Comparison of ENCODE assay signal across 8 cellular contexts in the genomic region with DNA sequence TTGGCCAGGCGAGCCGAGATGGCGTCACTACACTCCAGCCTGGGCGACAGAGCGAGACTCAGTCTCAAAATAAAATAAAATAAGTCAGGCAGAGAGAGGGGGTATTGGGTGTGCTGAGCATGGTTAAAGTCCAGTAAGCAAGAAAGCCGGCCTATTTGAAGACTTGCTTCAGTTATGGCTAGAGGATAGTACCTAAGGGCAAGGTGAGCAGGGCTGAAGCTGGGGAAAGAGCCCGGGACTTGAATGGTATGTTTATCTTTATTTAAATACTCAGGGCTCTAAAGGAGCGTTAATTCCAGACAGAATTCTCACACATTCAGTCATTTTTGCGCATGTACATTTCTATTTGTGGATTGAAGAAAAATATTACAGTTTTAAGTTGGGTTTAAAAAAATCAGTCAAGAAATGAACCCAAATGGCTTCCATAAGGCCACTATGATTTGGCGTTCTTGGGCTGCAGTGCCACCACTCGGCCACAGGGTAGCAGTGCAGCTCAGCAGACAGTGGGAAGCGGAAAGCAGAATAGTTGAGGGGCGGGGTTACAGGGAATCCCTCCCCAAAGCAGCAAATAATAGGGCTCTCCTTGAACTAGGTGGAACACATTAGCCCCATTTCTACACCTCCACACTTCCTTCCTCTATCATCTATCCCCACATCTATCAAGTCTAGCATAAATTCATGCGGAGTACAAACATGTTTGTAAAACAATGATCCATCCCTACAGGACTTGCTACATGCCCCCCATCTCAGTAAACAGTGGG. TPM values are rescaled to one million over a fixed set of nuclear protein-coding genes. Genes with fewer than 3 reads are reported as not detected.
DNase-seq lines count a peak whose midpoint lies in the region; TF ChIP-seq lines count a peak whose summit lies in the region.

No MANE protein-coding gene starts in this region.

- no peak overlapping the region for H3K4me3 ChIP-seq in neutrophil (ENCODE audit: low read depth in 1 of 2, low read length in 1 of 2)

- DNase-seq in G401 (ENCODE audit: low spot score) = peak; percentile 77
- peak; percentile 10 for DNase-seq in GOT3 (lab: John Stamatoyannopoulos, UW)
- peak; percentile 77 for DNase-seq in LHCN-M2 (ENCODE audit: low read depth)
- DNase-seq in RPMI8226 = peak; percentile 67
- peak; percentile 46 to 52 for DNase-seq in activated T-helper 1 cell treated with anti-CD3 and anti-CD28 coated beads, Interleukin-2, amount 50 U/mL, for 16 hours (ENCODE audit: low read depth in 1 of 2, low spot score in 1 of 2)
- peak; percentile 86 for DNase-seq in fibroblast of the conjunctiva (ENCODE audit: low read depth)
- DNase-seq in superior temporal gyrus (ENCODE audit: extremely low spot score) = peak; percentile 91

- TF ChIP-seq CTCF in neutrophil (IDR thresholded peaks at IDR 0.05) = peak; percentile 85

- no peak overlapping the region for H3K27ac ChIP-seq in neutrophil

- no peaks in the 10 kb centered on the region for H3K9me3 ChIP-seq in neutrophil

- H3K27me3 ChIP-seq in neutrophil = peaks cover 8% of the 10 kb centered on the region

- no peaks in the 10 kb centered on the region for H3K4me1 ChIP-seq in neutrophil (ENCODE audit: control insufficient read depth in 1 of 2, insufficient read depth in 1 of 2, low read depth in 1 of 2, low read length in 1 of 2)

- H3K36me3 ChIP-seq in neutrophil = no peaks in the 10 kb centered on the region

- in situ Hi-C loops in G401 (cut with HindIII; ENCODE audit: low sequenced_read_pairs) = no loop called here

RNA-seq across cellular contexts. Expression of a gene that starts 37.2 kb away (rescaled TPM):
- total RNA-seq in G401 (2014; rRNA removed; shearing (Covaris generic)) = 17.7 and 23.3 TPM in 2 replicates
- 38.5 and 45.3 TPM in 2 replicates for total RNA-seq in LHCN-M2 (2014; rRNA removed)
- polyA plus RNA-seq in LHCN-M2 (2012) = 18.2 TPM

RNA-seq across cellular contexts. Expression of a gene that starts 46.4 kb away (rescaled TPM):
- total RNA-seq in G401 (2014; rRNA removed; shearing (Covaris generic)) = 4.6 and 5.2 TPM in 2 replicates
- 0.90 and 1.3 TPM in 2 replicates for total RNA-seq in LHCN-M2 (2014; rRNA removed)
- polyA plus RNA-seq in LHCN-M2 (2012) = 1.8 TPM

Comparison
In these comparisons a context has a peak if more than half of its experiments do, and no peak if none do; other contexts are left out.
1. DNase-seq: peak in every context shown above with its lines; median percentile 91 in superior temporal gyrus; 86 in fibroblast of the conjunctiva; 77 in G401; 77 in LHCN-M2; 67 in RPMI8226; 49 in activated T-helper 1 cell treated with anti-CD3 and anti-CD28 coated beads, Interleukin-2, amount 50 U/mL, for 16 hours; 10 in GOT3.